33 cellular contexts compared by ENCODE assay signal in genomic region chr10:60502621-60503020, GRCh38.
"Had no signal": no experiment of that assay in that cellular context is flagged by ENCODE, and none has a peak within 500 bp of the region (broad histone marks: within the 10 kb centered on the region; RNA-seq: fewer than 3 reads in every experiment).

No MANE protein-coding gene starts in this region.

- H3K4me1 ChIP-seq: adrenal gland, breast epithelium had no signal

- H3K9me3 ChIP-seq: adrenal gland, body of pancreas, breast epithelium had no signal

- H3K4me3 Mint-ChIP-seq: activated B cell treated with CpG ODN at 0.5 μM for 24 hours; activated CD4-positive, alpha-beta memory T cell treated with anti-CD3 and anti-CD28 coated beads for 36 hours; activated CD4-positive, alpha-beta T cell treated with anti-CD3 and anti-CD28 coated beads, Interleukin-2, amount 10 ng/mL, durations not matched to agents 24 days and 14 days; activated naive CD4-positive, alpha-beta T cell treated with anti-CD3 and anti-CD28 coated beads for 36 hours; activated naive CD8-positive, alpha-beta T cell treated with anti-CD3 and anti-CD28 coated beads for 36 hours; activated T-cell treated with anti-CD3 and anti-CD28 coated beads, Interleukin-2, amount 50 U/mL, for 4 hours; activated T-helper 1 cell treated with anti-CD3 and anti-CD28 coated beads, Interleukin-12 subunit alpha, Interleukin-12 subunit beta, Interleukin-2, Interleukin-4 antibody, amounts not matched to agents 30 ng/mL and 10 ng/mL and 1 ng/mL, durations not matched to agents 14 hours and 24 hours and 36 hours; activated T-helper 17 cell treated with anti-CD3 and anti-CD28 coated beads, Interleukin-2, amount 50 U/mL, for 72 hours; T-helper 1 cell treated with Interleukin-12 subunit alpha and Interleukin-12 subunit beta and Interleukin-4 antibody, amounts not matched to agents 30 μg/mL and 1 μg/mL, for 36 hours; T-helper 2 cell treated with Interferon-gamma antibody and Interleukin-4, amounts not matched to agents 5 μg/mL and 100 μg/mL, for 36 hours had no signal

- H3K27ac ChIP-seq: adrenal gland, body of pancreas, brain microvascular endothelial cell, breast epithelium, VCaP had no signal

- ATAC-seq: activated naive CD4-positive, alpha-beta T cell treated with anti-CD3 and anti-CD28 coated beads, Interleukin-2, amount 50 U/mL, for 72 hours; activated T-cell treated with anti-CD3 and anti-CD28 coated beads, Interleukin-2, amount 50 U/mL, for 4 hours; activated T-helper 17 cell treated with anti-CD3 and anti-CD28 coated beads, Interleukin-2, amount 50 U/mL, for 72 hours; body of pancreas had no signal

- H3K9me3 Mint-ChIP-seq: activated B cell treated with CpG ODN at 0.5 μM for 24 hours; activated CD4-positive, alpha-beta memory T cell treated with anti-CD3 and anti-CD28 coated beads for 36 hours; activated CD4-positive, alpha-beta T cell treated with anti-CD3 and anti-CD28 coated beads, Interleukin-2, amount 10 ng/mL, durations not matched to agents 24 days and 14 days; activated naive CD4-positive, alpha-beta T cell treated with anti-CD3 and anti-CD28 coated beads for 36 hours; activated naive CD4-positive, alpha-beta T cell treated with anti-CD3 and anti-CD28 coated beads, Interleukin-2, amount 50 U/mL, for 72 hours; activated naive CD8-positive, alpha-beta T cell treated with anti-CD3 and anti-CD28 coated beads for 36 hours; activated T-cell treated with anti-CD3 and anti-CD28 coated beads, Interleukin-2, amount 50 U/mL, for 4 hours; activated T-helper 1 cell treated with anti-CD3 and anti-CD28 coated beads, Interleukin-12 subunit alpha, Interleukin-12 subunit beta, Interleukin-2, Interleukin-4 antibody, amounts not matched to agents 30 ng/mL and 10 ng/mL and 1 ng/mL, durations not matched to agents 14 hours and 24 hours and 36 hours; activated T-helper 17 cell treated with anti-CD3 and anti-CD28 coated beads, Interleukin-2, amount 50 U/mL, for 72 hours; T-helper 1 cell treated with Interleukin-12 subunit alpha and Interleukin-12 subunit beta and Interleukin-4 antibody, amounts not matched to agents 30 μg/mL and 1 μg/mL, for 36 hours; T-helper 2 cell treated with Interferon-gamma antibody and Interleukin-4, amounts not matched to agents 5 μg/mL and 100 μg/mL, for 36 hours had no signal

- H3K27me3 Mint-ChIP-seq: activated B cell treated with CpG ODN at 0.5 μM for 24 hours; activated CD4-positive, alpha-beta memory T cell treated with anti-CD3 and anti-CD28 coated beads for 36 hours; activated CD4-positive, alpha-beta T cell treated with anti-CD3 and anti-CD28 coated beads, Interleukin-2, amount 10 ng/mL, durations not matched to agents 24 days and 14 days; activated T-helper 17 cell treated with anti-CD3 and anti-CD28 coated beads, Interleukin-2, amount 50 U/mL, for 72 hours had no signal

- DNase-seq: activated B cell treated with CpG ODN at 0.5 μM for 24 hours; activated CD4-positive, alpha-beta memory T cell treated with anti-CD3 and anti-CD28 coated beads for 36 hours; activated CD4-positive, alpha-beta T cell treated with anti-CD3 and anti-CD28 coated beads for 4 hours; activated CD4-positive, alpha-beta T cell treated with anti-CD3 and anti-CD28 coated beads, Interleukin-2, amount 10 ng/mL, durations not matched to agents 24 days and 14 days; activated CD4-positive, alpha-beta T cell treated with anti-CD3 and anti-CD28 coated beads, Interleukin-2, amount 50 U/mL, for 1 hour; activated CD4-positive, alpha-beta T cell treated with anti-CD3 and anti-CD28 coated beads, Interleukin-2, amount 50 U/mL, for 4 hours; activated CD4-positive, CD25-positive, alpha-beta regulatory T cell treated with anti-CD3 and anti-CD28 coated beads, Interleukin-2, amount 50 U/mL, for 72 hours; activated CD8-positive, alpha-beta memory T cell treated with anti-CD3 and anti-CD28 coated beads, Interleukin-2, amount 50 U/mL, for 4 hours; activated effector memory CD4-positive, alpha-beta T cell treated with anti-CD3 and anti-CD28 coated beads, Interleukin-2, amount 50 U/mL, for 16 hours; activated gamma-delta T cell treated with Interleukin-2 at 50 U/mL for 16 hours; activated naive CD4-positive, alpha-beta T cell; activated naive CD4-positive, alpha-beta T cell treated with anti-CD3 and anti-CD28 coated beads for 36 hours; activated naive CD4-positive, alpha-beta T cell treated with anti-CD3 and anti-CD28 coated beads, Interleukin-2, amount 50 U/mL, for 16 hours; activated naive CD8-positive, alpha-beta T cell treated with anti-CD3 and anti-CD28 coated beads for 36 hours; activated T-cell treated with anti-CD3 and anti-CD28 coated beads for 4 hours; activated T-cell treated with anti-CD3 and anti-CD28 coated beads, Interleukin-2, amount 50 U/mL, for 1 hour; activated T-cell treated with anti-CD3 and anti-CD28 coated beads, Interleukin-2, amount 50 U/mL, for 4 hours; adrenal gland; amniotic stem cell; aorta; body of pancreas; brain microvascular endothelial cell; central memory CD4-positive, alpha-beta T cell; T-helper 1 cell; T-helper 2 cell; T-helper 9 cell had no signal

- H3K36me3 ChIP-seq: adrenal gland, brain microvascular endothelial cell, breast epithelium had no signal

- H3K27ac Mint-ChIP-seq: activated B cell treated with CpG ODN at 0.5 μM for 24 hours; activated CD4-positive, alpha-beta memory T cell treated with anti-CD3 and anti-CD28 coated beads for 36 hours; activated CD4-positive, alpha-beta T cell treated with anti-CD3 and anti-CD28 coated beads, Interleukin-2, amount 10 ng/mL, durations not matched to agents 24 days and 14 days; activated naive CD4-positive, alpha-beta T cell treated with anti-CD3 and anti-CD28 coated beads for 36 hours; activated naive CD4-positive, alpha-beta T cell treated with anti-CD3 and anti-CD28 coated beads, Interleukin-2, amount 50 U/mL, for 72 hours; activated naive CD8-positive, alpha-beta T cell treated with anti-CD3 and anti-CD28 coated beads for 36 hours; activated T-helper 1 cell treated with anti-CD3 and anti-CD28 coated beads, Interleukin-12 subunit alpha, Interleukin-12 subunit beta, Interleukin-2, Interleukin-4 antibody, amounts not matched to agents 30 ng/mL and 10 ng/mL and 1 ng/mL, durations not matched to agents 14 hours and 24 hours and 36 hours; activated T-helper 17 cell treated with anti-CD3 and anti-CD28 coated beads, Interleukin-2, amount 50 U/mL, for 72 hours; T-helper 1 cell treated with Interleukin-12 subunit alpha and Interleukin-12 subunit beta and Interleukin-4 antibody, amounts not matched to agents 30 μg/mL and 1 μg/mL, for 36 hours; T-helper 2 cell treated with Interferon-gamma antibody and Interleukin-4, amounts not matched to agents 5 μg/mL and 100 μg/mL, for 36 hours had no signal

- H3K4me1 Mint-ChIP-seq: activated naive CD8-positive, alpha-beta T cell treated with anti-CD3 and anti-CD28 coated beads for 36 hours; activated T-helper 17 cell treated with anti-CD3 and anti-CD28 coated beads, Interleukin-2, amount 50 U/mL, for 72 hours had no signal

- H3K4me3 ChIP-seq: adrenal gland, body of pancreas, breast epithelium had no signal

- H3K36me3 Mint-ChIP-seq: activated CD4-positive, alpha-beta memory T cell treated with anti-CD3 and anti-CD28 coated beads for 36 hours; activated naive CD4-positive, alpha-beta T cell treated with anti-CD3 and anti-CD28 coated beads, Interleukin-2, amount 50 U/mL, for 72 hours; activated naive CD8-positive, alpha-beta T cell treated with anti-CD3 and anti-CD28 coated beads for 36 hours had no signal
